ENCODE assay signal across 1 cellular context in genomic region chr6:22313796-22314195, GRCh38.
TF ChIP-seq lines count a peak whose summit lies in the region.

No MANE protein-coding gene starts in this region.

TF ChIP-seq in HepG2, 621 proteins besides CTCF, POLR2A, EP300 and RAD21 (continued from another document):
- TF ChIP-seq HMG20B (CRISPR knock-in tag; conservative IDR thresholded peaks at IDR 0.05) (no peak), ATAD3A (CRISPR knock-in tag; IDR thresholded peaks at IDR 0.05) (no peak), ZNF441 (CRISPR knock-in tag; IDR thresholded peaks at IDR 0.05; ENCODE audit: borderline replicate concordance) (no peak), ZNF841 (CRISPR knock-in tag; IDR thresholded peaks at IDR 0.05; ENCODE audit: borderline replicate concordance) (no peak), ZNF30 (CRISPR knock-in tag; IDR thresholded peaks at IDR 0.05) (no peak), ZNF550 (CRISPR knock-in tag; IDR thresholded peaks at IDR 0.05; ENCODE audit: borderline replicate concordance) (no peak), REL (CRISPR knock-in tag; conservative IDR thresholded peaks at IDR 0.05) (no peak), SP4 (CRISPR knock-in tag; IDR thresholded peaks at IDR 0.05) (no peak)
- TF ChIP-seq, protein P1, sequence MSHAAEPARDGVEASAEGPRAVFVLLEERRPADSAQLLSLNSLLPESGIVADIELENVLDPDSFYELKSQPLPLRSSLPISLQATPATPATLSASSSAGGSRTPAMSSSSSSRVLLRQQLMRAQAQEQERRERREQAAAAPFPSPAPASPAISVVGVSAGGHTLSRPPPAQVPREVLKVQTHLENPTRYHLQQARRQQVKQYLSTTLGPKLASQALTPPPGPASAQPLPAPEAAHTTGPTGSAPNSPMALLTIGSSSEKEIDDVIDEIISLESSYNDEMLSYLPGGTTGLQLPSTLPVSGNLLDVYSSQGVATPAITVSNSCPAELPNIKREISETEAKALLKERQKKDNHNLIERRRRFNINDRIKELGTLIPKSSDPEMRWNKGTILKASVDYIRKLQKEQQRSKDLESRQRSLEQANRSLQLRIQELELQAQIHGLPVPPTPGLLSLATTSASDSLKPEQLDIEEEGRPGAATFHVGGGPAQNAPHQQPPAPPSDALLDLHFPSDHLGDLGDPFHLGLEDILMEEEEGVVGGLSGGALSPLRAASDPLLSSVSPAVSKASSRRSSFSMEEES (CRISPR knock-in tag; IDR thresholded peaks at IDR 0.05) = no peak
TF ChIP-seq in HepG2: peak in this region for 0.
